10 cellular contexts compared by ENCODE assay signal in the genomic region with DNA sequence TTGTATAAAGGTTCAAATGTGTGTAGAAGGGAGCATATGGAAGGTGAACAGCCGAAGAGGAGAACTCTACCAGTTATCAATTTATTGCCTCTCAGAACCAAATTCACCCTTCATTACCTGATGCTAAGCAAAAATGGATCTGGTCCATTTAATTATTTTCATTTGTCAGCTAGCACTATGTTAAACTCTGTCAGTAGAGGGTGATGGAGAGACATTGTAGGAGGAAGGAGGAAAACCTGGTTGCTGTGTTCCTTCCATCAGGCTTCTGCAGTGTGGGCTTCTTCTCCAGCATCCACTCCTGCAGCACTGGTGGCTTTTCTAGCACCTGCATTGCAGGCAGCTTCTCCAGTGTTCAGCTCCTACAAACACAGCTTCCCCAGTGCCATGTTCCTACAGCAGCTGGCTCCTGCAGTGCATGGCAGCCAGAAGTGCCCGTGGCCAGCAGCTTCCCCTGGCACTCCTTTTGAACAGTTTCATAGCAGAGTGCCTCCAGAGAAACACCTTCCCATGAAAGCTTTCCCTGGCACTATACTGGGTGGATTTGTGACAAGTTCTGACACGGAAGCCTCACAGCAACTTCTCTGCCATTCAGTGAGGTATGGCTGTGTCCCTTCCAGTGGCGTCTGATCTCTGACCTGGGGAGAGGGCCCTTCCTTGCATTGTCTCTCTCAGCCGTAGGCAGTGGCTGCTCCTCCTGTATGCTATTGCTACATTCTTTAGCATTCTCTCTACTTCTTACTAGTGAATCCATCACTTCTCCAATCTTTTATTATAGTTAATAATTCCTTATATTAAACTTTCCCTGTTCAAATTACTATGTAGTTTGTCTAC. TPM values are rescaled to one million over a fixed set of nuclear protein-coding genes. Genes with fewer than 3 reads are reported as not detected.
A peak's percentile ranks its signal among the peaks of the same experiment; 100 is the strongest.
DNase-seq lines count a peak whose midpoint lies in the region; ATAC-seq, FAIRE-seq and TF ChIP-seq lines count a peak whose summit lies in the region.
"Had no signal": no experiment of that assay in that cellular context is flagged by ENCODE, and none has a peak within 500 bp of the region (broad histone marks: within the 10 kb centered on the region; RNA-seq: fewer than 3 reads in every experiment).

No MANE protein-coding gene starts in this region.

- no peak overlapping the region for H3K4me3 Mint-ChIP-seq in neural crest cell

- DNase-seq in NCI-H1105 treated with DMSO at 0.1 percent for 48 hours (lab: John Stamatoyannopoulos, UW) (peak; percentile 5), NCI-H1105 (lab: John Stamatoyannopoulos, UW) (no peak), NAMALWA (ENCODE audit: low spot score) (peak; percentile 51), K562 (ENCODE audit: extremely low read depth in 1 of 4, low spot score in 3 of 4) (peak in 1 of 4 experiments; percentile 23), neural crest cell (ENCODE audit: low read depth, low spot score) (no peak)
- DNase-seq: T1000 had no signal

- intact Hi-C loops in K562 (cut with micrococcal nuclease), result loop anchor here (10.0 kb wide), 1 partner anchor 215 kb away; no protein-coding TSS in a partner anchor

- POLR2A ChIA-PET in K562 (lab: Yijun Ruan, JAX), result interaction anchor here (0.5 to 0.8 kb wide), 3 partner anchors 252 to 530 kb away, joined by 3 read pairs; a partner anchor contains a TSS

- no peak overlapping the region for H3K27ac Mint-ChIP-seq in neural crest cell (ENCODE audit: unreplicated experiment)

- H3K36me3 Mint-ChIP-seq in neural crest cell (ENCODE audit: low read depth), result no peaks in the 10 kb centered on the region

- H3K27me3 Mint-ChIP-seq in neural crest cell (ENCODE audit: low read depth), result no peaks in the 10 kb centered on the region

- no peak overlapping the region for H3K9ac ChIP-seq in K562 (ENCODE audit: insufficient read depth in 1 of 2, low read depth in 2 of 2, low read length in 2 of 2)

- no peak for TF ChIP-seq POLR2A in K562 (conservative IDR thresholded peaks at IDR 0.05)

- no peaks in the 10 kb centered on the region for H3K79me2 ChIP-seq in K562 (ENCODE audit: control insufficient read depth, insufficient read depth, low read length)

- H4K20me1 ChIP-seq in K562 (replicated peaks; ENCODE audit: control insufficient read depth, insufficient read depth, low read length), result no peaks in the 10 kb centered on the region

- FAIRE-seq in K562 (lab: Jason Lieb, UNC), result no peak

- no peaks in the 10 kb centered on the region for H3K9me1 ChIP-seq in K562 (ENCODE audit: control insufficient read depth, insufficient read depth, low read length)

- 4% methylated on average over 3 of the region's 5 CpGs for WGBS in K562 (ENCODE audit: insufficient coverage, low coverage, missing lambda C conversion rate)

- H3K27ac ChIP-seq in K562 (ENCODE audit: extremely low read depth, low read depth, low read length), result no peak overlapping the region
- H3K27ac ChIP-seq: epithelial cell of prostate had no signal

- TF ChIP-seq CTCF in K562 (IDR thresholded peaks at IDR 0.05 in 2 of 3, conservative IDR thresholded peaks at IDR 0.05 in 1 of 3; ENCODE audit: insufficient read depth in 2 of 3, low read depth in 1 of 3, low read length in 3 of 3) (peak; percentile 26 to 63 (median 35); a peak in 2 of 6 replicates), neural crest cell (conservative IDR thresholded peaks at IDR 0.05) (peak; percentile 49)

- no peak overlapping the region for H3K4me3 ChIP-seq in K562

- no peak overlapping the region for H2AFZ ChIP-seq in K562 (ENCODE audit: low read depth, low read length)

- H3K9me3 ChIP-seq in K562 (replicated peaks; ENCODE audit: control insufficient read depth, insufficient read depth, low read depth, low read length), result no peaks in the 10 kb centered on the region

- TF ChIP-seq RAD21 in K562 (CRISPR knock-in tag; conservative IDR thresholded peaks at IDR 0.05 in 1 of 2, IDR thresholded peaks at IDR 0.05 in 1 of 2), result peak; percentile 60 to 70

- BruUV-seq in K562 (replicated peaks; lab: Mats Ljungman, UMichigan), result no TSS peak

- CTCF ChIA-PET in K562 (lab: Yijun Ruan, JAX; ENCODE audit: low intra/inter-chr PET ratio), result interaction anchor here (0.6 to 0.8 kb wide), 2 partner anchors 43 to 49 kb away, joined by 4 to 5 read pairs; no protein-coding TSS in a partner anchor

- no peak for TF ChIP-seq EP300 in K562 (IDR thresholded peaks at IDR 0.05; ENCODE audit: low read length)

- H3K36me3 ChIP-seq in K562 (ENCODE audit: control insufficient read depth, insufficient read depth, low read length), result no peaks in the 10 kb centered on the region

- peaks cover 5% of the 10 kb centered on the region for H3K4me1 Mint-ChIP-seq in neural crest cell

- H3K4me1 ChIP-seq in K562 (replicated peaks in 1 of 2; ENCODE audit: control insufficient read depth in 2 of 2, insufficient read depth in 2 of 2, low read length in 2 of 2), result no peaks in the 10 kb centered on the region

- in situ Hi-C loops in K562 (cut with MboI), result no loop called here

- ATAC-seq in K562, result peak; percentile 63; the same call in 2 of the 3 replicates
- ATAC-seq in GM18519 (IDR thresholded peaks at IDR 0.05; ENCODE audit: low FRiP score, unreplicated experiment), result no peak
- ATAC-seq in GM21825 (IDR thresholded peaks at IDR 0.05; ENCODE audit: unreplicated experiment), result no peak
- no peak for ATAC-seq in GM19452 (IDR thresholded peaks at IDR 0.05; ENCODE audit: unreplicated experiment)

- no peaks in the 10 kb centered on the region for H3K9me3 Mint-ChIP-seq in neural crest cell

- peaks cover 0 to 25% of the 10 kb centered on the region in 2 experiments; a peak in 3 of 5 replicates for H3K27me3 ChIP-seq in K562 (ENCODE audit: control insufficient read depth in 2 of 2, insufficient read depth in 2 of 2, low read length in 2 of 2)

- no peak overlapping the region for H3K4me2 ChIP-seq in K562 (ENCODE audit: insufficient read depth, low read length)

RNA-seq across cellular contexts. Expression of a gene that starts 14.6 kb away (rescaled TPM):
- not detected in 2 replicates for total RNA-seq in K562 (2011; cell fraction: chromatin; rRNA removed; ENCODE audit: low replicate concordance)
- not detected in 2 replicates for total RNA-seq in K562 (2011; cell fraction: nucleolus; rRNA removed)
- total RNA-seq in K562 (2011; cell fraction: nucleoplasm; rRNA removed), result 0.07 TPM in 1 of 2 replicates, not detected in the other
- total RNA-seq in K562 (2014; rRNA removed), result 0.09 TPM in 1 of 2 replicates, not detected in the other
- total RNA-seq in K562 (2014; rRNA removed; fragmentation: Illumina TruSeq; extraction: Trizol), result 0.07 TPM in 1 of 2 replicates, not detected in the other
- total RNA-seq in K562 (2015; rRNA removed; fragmentation: Illumina TruSeq; extraction: Trizol), result 0.04 TPM in 1 of 2 replicates, not detected in the other
- 0.04 and 0.25 TPM in 2 replicates for total RNA-seq in K562 (2021)
- polyA plus RNA-seq in K562 (2011; rRNA removed), result 0.04 TPM in 1 of 2 replicates, not detected in the other
- polyA plus RNA-seq in K562 (2011; cell fraction: cytosol; rRNA removed), result not detected in 2 replicates
- polyA plus RNA-seq in K562 (2011; cell fraction: nucleus; rRNA removed), result 0.01 TPM in 1 of 2 replicates, not detected in the other
- 0.01 TPM in 2 replicates for polyA plus RNA-seq in K562 (2012)
- polyA plus RNA-seq in K562 (2014; fragmentation: Illumina TruSeq; extraction: Trizol), result not detected in 2 replicates
- polyA plus RNA-seq in K562 (2014; fragmentation: Nextera tagmentation; extraction: Ambion mirVana), result under 1 TPM in 1 of 2 experiments, not detected in 1; under 0.01 TPM
- not detected in 2 replicates for polyA plus RNA-seq in K562 (2014; rRNA removed)
- 0.11 TPM in 1 of 2 replicates, not detected in the other for polyA minus RNA-seq in K562 (2011; rRNA and poly(A)+ RNA removed)
- not detected in 2 replicates for polyA minus RNA-seq in K562 (2011; cell fraction: cytosol; rRNA and poly(A)+ RNA removed)
- 0.27 TPM in 1 of 2 replicates, not detected in the other for polyA minus RNA-seq in K562 (2011; cell fraction: nucleus; rRNA and poly(A)+ RNA removed)
- 51.9 and 52.1 TPM in 2 replicates for total RNA-seq in neural crest cell

RNA-seq across cellular contexts. Expression of a gene that starts 20.0 kb away (rescaled TPM):
- 0.62 TPM in 1 of 2 replicates, not detected in the other for total RNA-seq in K562 (2011; cell fraction: chromatin; rRNA removed; ENCODE audit: low replicate concordance)
- total RNA-seq in K562 (2011; cell fraction: nucleolus; rRNA removed), result not detected in 2 replicates
- total RNA-seq in K562 (2011; cell fraction: nucleoplasm; rRNA removed), result not detected in 2 replicates
- 0.45 and 0.69 TPM in 2 replicates for total RNA-seq in K562 (2014; rRNA removed)
- total RNA-seq in K562 (2014; rRNA removed; fragmentation: Illumina TruSeq; extraction: Trizol), result 0.62 TPM in 1 of 2 replicates, not detected in the other
- 0.76 and 0.87 TPM in 2 replicates for total RNA-seq in K562 (2015; rRNA removed; fragmentation: Illumina TruSeq; extraction: Trizol)
- 0.16 and 0.34 TPM in 2 replicates for total RNA-seq in K562 (2021)
- 0.59 and 0.70 TPM in 2 replicates for polyA plus RNA-seq in K562 (2011; rRNA removed)
- polyA plus RNA-seq in K562 (2011; cell fraction: cytosol; rRNA removed), result 0.24 and 0.40 TPM in 2 replicates
- 1.0 and 1.4 TPM in 2 replicates for polyA plus RNA-seq in K562 (2011; cell fraction: nucleus; rRNA removed)
- 0.49 and 1.4 TPM in 2 replicates for polyA plus RNA-seq in K562 (2012)
- 0.75 and 0.89 TPM in 2 replicates for polyA plus RNA-seq in K562 (2014; fragmentation: Illumina TruSeq; extraction: Trizol)
- 1 to 10 TPM in 1 of 2 experiments, under 1 TPM in 1; 0.88 to 1.1 TPM for polyA plus RNA-seq in K562 (2014; fragmentation: Nextera tagmentation; extraction: Ambion mirVana)
- 0.90 and 1.2 TPM in 2 replicates for polyA plus RNA-seq in K562 (2014; rRNA removed)
- not detected in 2 replicates for polyA minus RNA-seq in K562 (2011; rRNA and poly(A)+ RNA removed)
- not detected in 2 replicates for polyA minus RNA-seq in K562 (2011; cell fraction: cytosol; rRNA and poly(A)+ RNA removed)
- not detected in 2 replicates for polyA minus RNA-seq in K562 (2011; cell fraction: nucleus; rRNA and poly(A)+ RNA removed)
- total RNA-seq in neural crest cell, result 0.98 and 1.7 TPM in 2 replicates

RNA-seq across cellular contexts. Expression of a gene that starts 47.7 kb away (rescaled TPM):
- total RNA-seq in K562 (2011; cell fraction: chromatin; rRNA removed; ENCODE audit: low replicate concordance), result 8.2 and 14.3 TPM in 2 replicates
- 3.8 and 3.9 TPM in 2 replicates for total RNA-seq in K562 (2011; cell fraction: nucleolus; rRNA removed)
- 5.7 and 9.1 TPM in 2 replicates for total RNA-seq in K562 (2011; cell fraction: nucleoplasm; rRNA removed)
- total RNA-seq in K562 (2014; rRNA removed) (6.8 and 7.1 TPM in 2 replicates), K562 (2014; rRNA removed; fragmentation: Illumina TruSeq; extraction: Trizol) (9.0 and 9.9 TPM in 2 replicates), K562 (2015; rRNA removed; fragmentation: Illumina TruSeq; extraction: Trizol) (10.5 and 12.3 TPM in 2 replicates), K562 (2021) (6.9 and 8.0 TPM in 2 replicates), neural crest cell (27.5 and 28.9 TPM in 2 replicates)
- polyA plus RNA-seq in K562 (2011; rRNA removed) (4.6 and 8.9 TPM in 2 replicates), K562 (2014; fragmentation: Illumina TruSeq; extraction: Trizol) (6.9 and 7.5 TPM in 2 replicates), K562 (2014; fragmentation: Nextera tagmentation; extraction: Ambion mirVana) (1 to 10 TPM; 2.8 to 3.5 TPM), K562 (2014; rRNA removed) (3.6 and 4.1 TPM in 2 replicates)
- polyA plus RNA-seq in K562 (2011; cell fraction: cytosol; rRNA removed), result 1.5 and 3.5 TPM in 2 replicates
- polyA plus RNA-seq in K562 (2011; cell fraction: nucleus; rRNA removed), result 3.4 and 6.7 TPM in 2 replicates
- 6.2 and 7.8 TPM in 2 replicates for polyA plus RNA-seq in K562 (2012)
- 8.7 and 11.9 TPM in 2 replicates for polyA minus RNA-seq in K562 (2011; rRNA and poly(A)+ RNA removed)
- 5.1 and 7.0 TPM in 2 replicates for polyA minus RNA-seq in K562 (2011; cell fraction: cytosol; rRNA and poly(A)+ RNA removed)
- 4.1 and 6.9 TPM in 2 replicates for polyA minus RNA-seq in K562 (2011; cell fraction: nucleus; rRNA and poly(A)+ RNA removed)

Comparison
In these comparisons a context has a peak if more than half of its experiments do, and no peak if none do; other contexts are left out.
1. DNase-seq: peak in NCI-H1105 treated with DMSO at 0.1 percent for 48 hours (single experiment) and NAMALWA (single experiment); none in NCI-H1105 (single experiment) and neural crest cell (single experiment).
2. RNA of a gene that starts 14.6 kb away (total RNA-seq): 51.9 to 52.1 TPM in neural crest cell; 0.04 to 0.25 TPM in K562; every median in the first group is over 10 times any median in the second.